Comparison of ENCODE assay signal across 9 cellular contexts in genomic region chr11:57482782-57483569, GRCh38. TPM values are rescaled to one million over a fixed set of nuclear protein-coding genes. Genes with fewer than 3 reads are reported as not detected.
DNase-seq lines count a peak whose midpoint lies in the region; ATAC-seq, FAIRE-seq and TF ChIP-seq lines count a peak whose summit lies in the region.
"Had no signal": no experiment of that assay in that cellular context is flagged by ENCODE, and none has a peak within 500 bp of the region (broad histone marks: within the 10 kb centered on the region; RNA-seq: fewer than 3 reads in every experiment).

No MANE protein-coding gene starts in this region.

- intact Hi-C loops in GM12878 (cut with micrococcal nuclease; ENCODE audit: unreplicated experiment): no loop called here

- peak overlapping the region; percentile 80 for H3K4me2 ChIP-seq in GM12878 (ENCODE audit: control insufficient read depth, insufficient read depth)

- peaks cover 2 to 4% of the 10 kb centered on the region in 2 experiments; a peak in 2 of 4 replicates for H3K36me3 ChIP-seq in GM12878 (ENCODE audit: control insufficient read depth in 2 of 2, insufficient read depth in 2 of 2, low read length in 1 of 2)

- 8% methylated on average over 43 of the region's 52 CpGs for WGBS in GM12878 (ENCODE audit: insufficient coverage, insufficient replicate concordance, low lambda C conversion rate, missing lambda C conversion rate)

- no peaks in the 10 kb centered on the region for H3K79me2 ChIP-seq in GM12878 (ENCODE audit: control insufficient read depth, insufficient read depth, low read length)

- H3K9ac ChIP-seq in GM12878 (ENCODE audit: control insufficient read depth, insufficient read depth, low read length): no peak overlapping the region

- FAIRE-seq in GM12878 (lab: Jason Lieb, UNC): no peak

- peaks cover 13% of the 10 kb centered on the region for H3K4me1 ChIP-seq in GM12878 (ENCODE audit: control insufficient read depth, insufficient read depth, low read length)

- H4K20me1 ChIP-seq in GM12878 (ENCODE audit: control insufficient read depth, insufficient read depth): no peaks in the 10 kb centered on the region

- H3K4me3 ChIP-seq in GM12878: peak overlapping the region; percentile 55; the same call in 1 of the 2 replicates

- in situ Hi-C loops in GM12878 (cut with MboI): loop anchor here (5.0 to 25.0 kb wide), 2 partner anchors 136 to 646 kb away; no protein-coding TSS in a partner anchor

- ATAC-seq in HG03135 (IDR thresholded peaks at IDR 0.05; ENCODE audit: unreplicated experiment) (peak; percentile 40), GM12878 (peak; percentile 84)

- TF ChIP-seq POLR2A in GM12878 (IDR thresholded peaks at IDR 0.05; ENCODE audit: low read depth, low read length): no peak

- SMC1A ChIA-PET in GM12878 (lab: Charles Lee; ENCODE audit: uncharacterized antibody, unreplicated experiment): interaction anchor here (0.9 to 7.9 kb wide), 11 partner anchors 8 to 137 kb away, joined by 3 to 95 read pairs (median 4); partner anchors contain the start of genes SLC43A1 and SLC43A3

- no peak for TF ChIP-seq EP300 in GM12878 (IDR thresholded peaks at IDR 0.05; ENCODE audit: borderline replicate concordance in 1 of 2, control insufficient read depth in 1 of 2, low read depth in 2 of 2, low read length in 2 of 2)

- RAD21 ChIA-PET in GM12878 (lab: Charles Lee; ENCODE audit: unreplicated experiment): interaction anchor here (0.6 to 5.4 kb wide), 10 partner anchors 19 to 240 kb away, joined by 3 to 79 read pairs (median 4); partner anchors contain the start of gene RTN4RL2

- peak; percentile 76 to 86 (median 84) for TF ChIP-seq CTCF in GM12878 (IDR thresholded peaks at IDR 0.05 in 2 of 3, conservative IDR thresholded peaks at IDR 0.05 in 1 of 3; ENCODE audit: control insufficient read depth in 2 of 3, extremely low read depth in 1 of 3, insufficient read depth in 1 of 3, low read depth in 3 of 3, low read length in 3 of 3)

- TF ChIP-seq RAD21 in GM12878 (IDR thresholded peaks at IDR 0.05; ENCODE audit: insufficient read depth, low read depth, low read length): peak; percentile 58

- no peak overlapping the region for H3K27ac ChIP-seq in GM12878 (ENCODE audit: control insufficient read depth, insufficient read depth)

- CTCF ChIA-PET in GM12878 (lab: Yijun Ruan, JAX): interaction anchor here (0.7 to 9.4 kb wide), 29 partner anchors 10 to 638 kb away, joined by 3 to 321 read pairs (median 7); partner anchors contain the start of genes RTN4RL2, SLC43A1 and TIMM10

- H3K27me3 ChIP-seq in GM12878 (replicated peaks in 1 of 2; ENCODE audit: control insufficient read depth in 2 of 2, insufficient read depth in 2 of 2, low read length in 1 of 2): no peaks in the 10 kb centered on the region

- peak; percentile 83 for DNase-seq in ELF-1 (ENCODE audit: low read depth, low spot score)
- peak in 4 of 5 donors; percentile 36 to 55 (median 40) for DNase-seq in T-helper 1 cell
- no peak for DNase-seq in GM12878 (ENCODE audit: low read depth, low spot score)
- peak; percentile 81 for DNase-seq in islet precursor cell
- peak; percentile 56 to 67 (median 58) for DNase-seq in stimulated activated CD4-positive, alpha-beta T cell treated with anti-CD3 and anti-CD28 coated beads, TNF-alpha, amount 100 ng/mL, for 4 hours (ENCODE audit: low read depth in 3 of 3)
- DNase-seq in medulla oblongata (ENCODE audit: extremely low spot score): no peak
- DNase-seq in AML-193 (lab: John Stamatoyannopoulos, UW): no peak

- POLR2A ChIA-PET in GM12878 (lab: Charles Lee): interaction anchor here (1.2 kb wide), 1 partner anchor 44 kb away, joined by 3 read pairs; no protein-coding TSS in a partner anchor

- H3K9me3 ChIP-seq in GM12878 (replicated peaks; ENCODE audit: control insufficient read depth, insufficient read depth, low read length): no peaks in the 10 kb centered on the region

- no TSS peak for BruUV-seq in GM12878 (replicated peaks; lab: Mats Ljungman, UMichigan)

- peak overlapping the region; percentile 23 for H2AFZ ChIP-seq in GM12878 (ENCODE audit: control insufficient read depth, low read depth, low read length)

RNA-seq across cellular contexts. Expression of gene RTN4RL2, which starts 22.6 kb away (rescaled TPM):
- not detected in 2 replicates for total RNA-seq in GM12878 (2013; cell fraction: nucleolus; rRNA removed)
- total RNA-seq in GM12878 (2014; rRNA removed) (0.33 and 0.34 TPM in 2 replicates), GM12878 (2014; rRNA removed; fragmentation: Illumina TruSeq; extraction: Trizol) (not detected in 2 replicates), GM12878 (2021) (1.0 and 1.1 TPM in 2 replicates)
- not detected for polyA plus RNA-seq in GM12878 (2011; ENCODE audit: low read depth)
- polyA plus RNA-seq in GM12878 (2011; rRNA removed) (not detected in 2 replicates), GM12878 (2014; fragmentation: Illumina TruSeq; extraction: Trizol) (not detected in 2 replicates), GM12878 (2014; fragmentation: Nextera tagmentation; extraction: Ambion mirVana) (under 1 TPM in 1 of 2 experiments, not detected in 1; 0.14 TPM), GM12878 (2014; rRNA removed) (0.58 and 0.88 TPM in 2 replicates), GM12878 (2016; fragmentation: Nextera tagmentation; extraction: Ambion mirVana) (under 1 TPM; 0.48 to 0.55 TPM)
- polyA plus RNA-seq in GM12878 (2011; cell fraction: cytosol; rRNA removed): 0.03 and 0.09 TPM in 2 replicates
- polyA plus RNA-seq in GM12878 (2011; cell fraction: nucleus; rRNA removed): 0.22 and 0.39 TPM in 2 replicates
- polyA plus RNA-seq in GM12878 (2012): 0.08 and 0.11 TPM in 2 replicates
- not detected in 2 replicates for polyA minus RNA-seq in GM12878 (2011; rRNA and poly(A)+ RNA removed)
- not detected in 2 replicates for polyA minus RNA-seq in GM12878 (2011; cell fraction: cytosol; rRNA and poly(A)+ RNA removed)
- polyA minus RNA-seq in GM12878 (2011; cell fraction: nucleus; rRNA and poly(A)+ RNA removed): 0.36 and 0.38 TPM in 2 replicates

RNA-seq across cellular contexts. Expression of gene SLC43A1, which starts 32.5 kb away (rescaled TPM):
- 47.4 and 56.0 TPM in 2 replicates for total RNA-seq in GM12878 (2013; cell fraction: nucleolus; rRNA removed)
- total RNA-seq in GM12878 (2014; rRNA removed): 16.9 and 20.3 TPM in 2 replicates
- total RNA-seq in GM12878 (2014; rRNA removed; fragmentation: Illumina TruSeq; extraction: Trizol): 7.4 and 8.1 TPM in 2 replicates
- 16.1 and 16.4 TPM in 2 replicates for total RNA-seq in GM12878 (2021)
- polyA plus RNA-seq in GM12878 (2011; ENCODE audit: low read depth): 8.0 TPM
- 8.4 and 17.8 TPM in 2 replicates for polyA plus RNA-seq in GM12878 (2011; rRNA removed)
- 25.6 and 28.1 TPM in 2 replicates for polyA plus RNA-seq in GM12878 (2011; cell fraction: cytosol; rRNA removed)
- polyA plus RNA-seq in GM12878 (2011; cell fraction: nucleus; rRNA removed): 48.3 and 51.6 TPM in 2 replicates
- 9.3 and 14.0 TPM in 2 replicates for polyA plus RNA-seq in GM12878 (2012)
- 9.8 and 11.9 TPM in 2 replicates for polyA plus RNA-seq in GM12878 (2014; fragmentation: Illumina TruSeq; extraction: Trizol)
- 1 to 10 TPM; 1.0 to 2.4 TPM for polyA plus RNA-seq in GM12878 (2014; fragmentation: Nextera tagmentation; extraction: Ambion mirVana)
- polyA plus RNA-seq in GM12878 (2014; rRNA removed): 15.6 TPM in 2 replicates
- polyA plus RNA-seq in GM12878 (2016; fragmentation: Nextera tagmentation; extraction: Ambion mirVana): 10 to 100 TPM; 12.0 to 13.3 TPM
- 29.8 and 30.0 TPM in 2 replicates for polyA minus RNA-seq in GM12878 (2011; rRNA and poly(A)+ RNA removed)
- 13.1 and 16.8 TPM in 2 replicates for polyA minus RNA-seq in GM12878 (2011; cell fraction: cytosol; rRNA and poly(A)+ RNA removed)
- 16.2 and 27.0 TPM in 2 replicates for polyA minus RNA-seq in GM12878 (2011; cell fraction: nucleus; rRNA and poly(A)+ RNA removed)

RNA-seq across cellular contexts. Expression of gene TIMM10, which starts 47.6 kb away (rescaled TPM):
- total RNA-seq in GM12878 (2013; cell fraction: nucleolus; rRNA removed): 8.4 and 9.4 TPM in 2 replicates
- total RNA-seq in GM12878 (2014; rRNA removed) (178 and 187 TPM in 2 replicates), GM12878 (2014; rRNA removed; fragmentation: Illumina TruSeq; extraction: Trizol) (139 and 148 TPM in 2 replicates), GM12878 (2021) (192 and 195 TPM in 2 replicates)
- 131 TPM for polyA plus RNA-seq in GM12878 (2011; ENCODE audit: low read depth)
- polyA plus RNA-seq in GM12878 (2011; rRNA removed) (161 and 208 TPM in 2 replicates), GM12878 (2014; fragmentation: Illumina TruSeq; extraction: Trizol) (181 and 204 TPM in 2 replicates), GM12878 (2014; fragmentation: Nextera tagmentation; extraction: Ambion mirVana) (100 to 1,000 TPM; 770 to 898 TPM), GM12878 (2014; rRNA removed) (204 and 247 TPM in 2 replicates), GM12878 (2016; fragmentation: Nextera tagmentation; extraction: Ambion mirVana) (100 to 1,000 TPM; 272 to 362 TPM)
- 261 and 266 TPM in 2 replicates for polyA plus RNA-seq in GM12878 (2011; cell fraction: cytosol; rRNA removed)
- 98.1 and 123 TPM in 2 replicates for polyA plus RNA-seq in GM12878 (2011; cell fraction: nucleus; rRNA removed)
- polyA plus RNA-seq in GM12878 (2012): 97.2 and 107 TPM in 2 replicates
- 66.3 and 94.2 TPM in 2 replicates for polyA minus RNA-seq in GM12878 (2011; rRNA and poly(A)+ RNA removed)
- 13.0 and 17.4 TPM in 2 replicates for polyA minus RNA-seq in GM12878 (2011; cell fraction: cytosol; rRNA and poly(A)+ RNA removed)
- 16.0 and 28.5 TPM in 2 replicates for polyA minus RNA-seq in GM12878 (2011; cell fraction: nucleus; rRNA and poly(A)+ RNA removed)

RNA-seq across cellular contexts. Expression of gene SMTNL1, which starts 54.4 kb away (rescaled TPM):
- total RNA-seq in GM12878 (2013; cell fraction: nucleolus; rRNA removed): not detected in 2 replicates
- total RNA-seq in GM12878 (2014; rRNA removed): not detected in 2 replicates
- not detected in 2 replicates for total RNA-seq in GM12878 (2014; rRNA removed; fragmentation: Illumina TruSeq; extraction: Trizol)
- not detected in 2 replicates for total RNA-seq in GM12878 (2021)
- polyA plus RNA-seq in GM12878 (2011; ENCODE audit: low read depth): 0.16 TPM
- not detected in 2 replicates for polyA plus RNA-seq in GM12878 (2011; rRNA removed)
- not detected in 2 replicates for polyA plus RNA-seq in GM12878 (2011; cell fraction: cytosol; rRNA removed)
- not detected in 2 replicates for polyA plus RNA-seq in GM12878 (2011; cell fraction: nucleus; rRNA removed)
- polyA plus RNA-seq in GM12878 (2012): 0.26 and 0.29 TPM in 2 replicates
- not detected in 2 replicates for polyA plus RNA-seq in GM12878 (2014; fragmentation: Illumina TruSeq; extraction: Trizol)
- under 1 TPM in 1 of 2 experiments, not detected in 1; 0.06 TPM for polyA plus RNA-seq in GM12878 (2014; fragmentation: Nextera tagmentation; extraction: Ambion mirVana)
- not detected in 2 replicates for polyA plus RNA-seq in GM12878 (2014; rRNA removed)
- polyA plus RNA-seq in GM12878 (2016; fragmentation: Nextera tagmentation; extraction: Ambion mirVana): under 1 TPM; 0.10 to 0.17 TPM
- not detected in 2 replicates for polyA minus RNA-seq in GM12878 (2011; rRNA and poly(A)+ RNA removed)
- polyA minus RNA-seq in GM12878 (2011; cell fraction: cytosol; rRNA and poly(A)+ RNA removed): not detected in 2 replicates
- not detected in 2 replicates for polyA minus RNA-seq in GM12878 (2011; cell fraction: nucleus; rRNA and poly(A)+ RNA removed)
- total RNA-seq: T-helper 1 cell treated with Interleukin-12 subunit alpha and Interleukin-12 subunit beta and Interleukin-4 antibody, amounts not matched to agents 30 ng/mL and 1 ng/mL, for 36 hours had no signal

RNA-seq across cellular contexts. Expression of gene SLC43A3, which starts 56.1 kb away (rescaled TPM):
- 332 and 410 TPM in 2 replicates for total RNA-seq in GM12878 (2013; cell fraction: nucleolus; rRNA removed)
- 104 and 112 TPM in 2 replicates for total RNA-seq in GM12878 (2014; rRNA removed)
- total RNA-seq in GM12878 (2014; rRNA removed; fragmentation: Illumina TruSeq; extraction: Trizol): 79.7 and 80.2 TPM in 2 replicates
- total RNA-seq in GM12878 (2021): 147 and 158 TPM in 2 replicates
- 77.0 TPM for polyA plus RNA-seq in GM12878 (2011; ENCODE audit: low read depth)
- 129 and 237 TPM in 2 replicates for polyA plus RNA-seq in GM12878 (2011; rRNA removed)
- polyA plus RNA-seq in GM12878 (2011; cell fraction: cytosol; rRNA removed): 362 and 451 TPM in 2 replicates
- polyA plus RNA-seq in GM12878 (2011; cell fraction: nucleus; rRNA removed): 282 and 405 TPM in 2 replicates
- 84.4 and 111 TPM in 2 replicates for polyA plus RNA-seq in GM12878 (2012)
- 153 and 168 TPM in 2 replicates for polyA plus RNA-seq in GM12878 (2014; fragmentation: Illumina TruSeq; extraction: Trizol)
- polyA plus RNA-seq in GM12878 (2014; fragmentation: Nextera tagmentation; extraction: Ambion mirVana): 10 to 100 TPM; 37.5 to 79.9 TPM
- 107 and 111 TPM in 2 replicates for polyA plus RNA-seq in GM12878 (2014; rRNA removed)
- polyA plus RNA-seq in GM12878 (2016; fragmentation: Nextera tagmentation; extraction: Ambion mirVana): 100 to 1,000 TPM; 189 to 200 TPM
- 286 and 303 TPM in 2 replicates for polyA minus RNA-seq in GM12878 (2011; rRNA and poly(A)+ RNA removed)
- 73.4 and 78.4 TPM in 2 replicates for polyA minus RNA-seq in GM12878 (2011; cell fraction: cytosol; rRNA and poly(A)+ RNA removed)
- 142 and 145 TPM in 2 replicates for polyA minus RNA-seq in GM12878 (2011; cell fraction: nucleus; rRNA and poly(A)+ RNA removed)

Comparison
In these comparisons a context has a peak if more than half of its experiments do, and no peak if none do; other contexts are left out.
1. DNase-seq: peak in ELF-1 (single experiment), T-helper 1 cell (4 of 5), islet precursor cell (single experiment) and stimulated activated CD4-positive, alpha-beta T cell treated with anti-CD3 and anti-CD28 coated beads, TNF-alpha, amount 100 ng/mL, for 4 hours (3 of 3); none in GM12878 (single experiment), medulla oblongata (single experiment) and AML-193 (0 of 2).